ENCODE assay signal across 9 cellular contexts in genomic region chr22:24503137-24503850, GRCh38. TPM values are rescaled to one million over a fixed set of nuclear protein-coding genes. Genes with fewer than 3 reads are reported as not detected.
DNase-seq lines count a peak whose midpoint lies in the region; ATAC-seq, FAIRE-seq and TF ChIP-seq lines count a peak whose summit lies in the region.
"Had no signal": no experiment of that assay in that cellular context is flagged by ENCODE, and none has a peak within 500 bp of the region (broad histone marks: within the 10 kb centered on the region; RNA-seq: fewer than 3 reads in every experiment).

No MANE protein-coding gene starts in this region.

- H3K4me3 Mint-ChIP-seq in endothelial cell (ENCODE audit: unreplicated experiment) = no peak overlapping the region
- no peak overlapping the region for H3K4me3 Mint-ChIP-seq in nephron

- H3K36me3 ChIP-seq in thoracic aorta = no peaks in the 10 kb centered on the region

- TF ChIP-seq CTCF in endothelial cell (IDR thresholded peaks at IDR 0.05; ENCODE audit: unreplicated experiment) (peak; percentile 67), nephron (IDR thresholded peaks at IDR 0.05; ENCODE audit: unreplicated experiment in 3 of 3) (peak; percentile 19 to 42 (median 27)), thoracic aorta (IDR thresholded peaks at IDR 0.05) (peak; percentile 62)

- H3K27me3 ChIP-seq in thoracic aorta (replicated peaks; ENCODE audit: insufficient read depth) = no peaks in the 10 kb centered on the region

- H3K9me3 Mint-ChIP-seq in endothelial cell (ENCODE audit: unreplicated experiment) (no peaks in the 10 kb centered on the region), nephron (no peaks in the 10 kb centered on the region)

- no peak overlapping the region for H3K27ac ChIP-seq in thoracic aorta

- H3K4me3 ChIP-seq in thoracic aorta = no peak overlapping the region
- H3K4me3 ChIP-seq: skin epidermis had no signal

- peak; percentile 93 for FAIRE-seq in GM18507 (lab: Jason Lieb, UNC)

- H3K9me3 ChIP-seq in thoracic aorta = no peaks in the 10 kb centered on the region

- ATAC-seq in thoracic aorta (ENCODE audit: insufficient number of reproducible peaks, low FRiP score, low read depth) (no peak), HG02759 (IDR thresholded peaks at IDR 0.05; ENCODE audit: unreplicated experiment) (no peak)

- peak; percentile 81 for DNase-seq in AG08395 (ENCODE audit: low spot score)
- DNase-seq in GM18507 (ENCODE audit: extremely low spot score, insufficient read length, low read depth) = peak; percentile 68
- peak; percentile 88 for DNase-seq in NAMALWA (ENCODE audit: low spot score)
- DNase-seq in activated CD4-positive, alpha-beta T cell treated with anti-CD3 and anti-CD28 coated beads, Interleukin-2, amount 50 U/mL, for 24 hours (ENCODE audit: low read depth in 1 of 2, low spot score in 1 of 2) = peak; percentile 29 to 51
- peak; percentile 72 for DNase-seq in endothelial cell (ENCODE audit: low spot score)
- no peak for DNase-seq in thoracic aorta (ENCODE audit: low spot score)

- H3K4me1 ChIP-seq in thoracic aorta (ENCODE audit: control insufficient read depth in 1 of 2, low read depth in 2 of 2) = no peaks in the 10 kb centered on the region

- H3K27ac Mint-ChIP-seq in endothelial cell (ENCODE audit: unreplicated experiment) (no peak overlapping the region), nephron (no peak overlapping the region)

- H3K27me3 Mint-ChIP-seq in endothelial cell (ENCODE audit: unreplicated experiment) (peaks cover 7% of the 10 kb centered on the region), nephron (ENCODE audit: low read depth) (peaks cover 47% of the 10 kb centered on the region)

- no peaks in the 10 kb centered on the region for H3K36me3 Mint-ChIP-seq in endothelial cell (ENCODE audit: low read depth, unreplicated experiment)
- H3K36me3 Mint-ChIP-seq in nephron (ENCODE audit: low read depth) = no peaks in the 10 kb centered on the region

- H3K4me1 Mint-ChIP-seq in endothelial cell (ENCODE audit: unreplicated experiment) = peaks cover 56% of the 10 kb centered on the region
- H3K4me1 Mint-ChIP-seq in nephron = peaks cover 27% of the 10 kb centered on the region

RNA-seq across cellular contexts. Expression of gene UPB1, which starts 8.2 kb away (rescaled TPM):
- total RNA-seq in endothelial cell (ENCODE audit: unreplicated experiment) = 0.13 TPM
- total RNA-seq in thoracic aorta = 1 to 10 TPM; 1.5 to 2.7 TPM

RNA-seq across cellular contexts. Expression of gene GUCD1, which starts 51.6 kb away (rescaled TPM):
- 83.8 TPM for total RNA-seq in endothelial cell (ENCODE audit: unreplicated experiment)
- 10 to 100 TPM; 81.9 to 83.4 TPM for total RNA-seq in thoracic aorta

RNA-seq across cellular contexts. Expression of gene SNRPD3, which starts 52.5 kb away (rescaled TPM):
- total RNA-seq in endothelial cell (ENCODE audit: unreplicated experiment) = 103 TPM
- 100 to 1,000 TPM in 1 of 2 donors, 10 to 100 TPM in 1; 98.0 to 153 TPM for total RNA-seq in thoracic aorta
